Comparison of ENCODE assay signal across 8 cellular contexts in genomic region chr1:3746784-3747521, GRCh38. TPM values are rescaled to one million over a fixed set of nuclear protein-coding genes. Genes with fewer than 3 reads are reported as not detected.
DNase-seq lines count a peak whose midpoint lies in the region; ATAC-seq lines count a peak whose summit lies in the region.

No MANE protein-coding gene starts in this region.

- ATAC-seq in GM18502 (IDR thresholded peaks at IDR 0.05; ENCODE audit: poor library complexity, unreplicated experiment) (peak; percentile 87), HG03280 (IDR thresholded peaks at IDR 0.05; ENCODE audit: unreplicated experiment) (peak; percentile 79), esophagus mucosa (peak; percentile 90)

- DNase-seq in NOMO-1 treated with DMSO at 0.1 percent for 48 hours (lab: John Stamatoyannopoulos, UW; ENCODE audit: unreplicated experiment) (peak; percentile 44), RKO (ENCODE audit: low spot score) (no peak)
- peak; percentile 90 for DNase-seq in activated T-cell treated with anti-CD3 and anti-CD28 coated beads, Interleukin-2, amount 50 U/mL, for 1 hour
- peak; percentile 94 for DNase-seq in stimulated activated CD8-positive, alpha-beta memory T cell treated with anti-CD3 and anti-CD28 coated beads, Interleukin-4, amount 100 ng/mL, for 48 hours

- H3K4me1 ChIP-seq in mucosa of stomach (ENCODE audit: control insufficient read depth, insufficient read depth, low read length) = peaks cover 11% of the 10 kb centered on the region

- H3K36me3 ChIP-seq in mucosa of stomach (ENCODE audit: control insufficient read depth, insufficient read depth, low read length) = no peaks in the 10 kb centered on the region

- H3K9ac ChIP-seq in mucosa of stomach (ENCODE audit: low read length) = peak overlapping the region; percentile 66

- peak overlapping the region; percentile 19 for H3K4me3 ChIP-seq in mucosa of stomach (ENCODE audit: low read length)

- H3K9me3 ChIP-seq in mucosa of stomach (ENCODE audit: control insufficient read depth, low read length) = no peaks in the 10 kb centered on the region

- no peaks in the 10 kb centered on the region for H3K27me3 ChIP-seq in mucosa of stomach (ENCODE audit: control insufficient read depth, insufficient read depth, low read length)

RNA-seq across cellular contexts. Expression of gene CCDC27, which starts 5.3 kb away (rescaled TPM):
- total RNA-seq in esophagus mucosa = not detected

RNA-seq across cellular contexts. Expression of gene SMIM1, which starts 25.6 kb away (rescaled TPM):
- 1.5 TPM for total RNA-seq in esophagus mucosa

RNA-seq across cellular contexts. Expression of gene LRRC47, which starts 49.3 kb away (rescaled TPM):
- total RNA-seq in esophagus mucosa = 38.6 TPM
